In the genomic region with DNA sequence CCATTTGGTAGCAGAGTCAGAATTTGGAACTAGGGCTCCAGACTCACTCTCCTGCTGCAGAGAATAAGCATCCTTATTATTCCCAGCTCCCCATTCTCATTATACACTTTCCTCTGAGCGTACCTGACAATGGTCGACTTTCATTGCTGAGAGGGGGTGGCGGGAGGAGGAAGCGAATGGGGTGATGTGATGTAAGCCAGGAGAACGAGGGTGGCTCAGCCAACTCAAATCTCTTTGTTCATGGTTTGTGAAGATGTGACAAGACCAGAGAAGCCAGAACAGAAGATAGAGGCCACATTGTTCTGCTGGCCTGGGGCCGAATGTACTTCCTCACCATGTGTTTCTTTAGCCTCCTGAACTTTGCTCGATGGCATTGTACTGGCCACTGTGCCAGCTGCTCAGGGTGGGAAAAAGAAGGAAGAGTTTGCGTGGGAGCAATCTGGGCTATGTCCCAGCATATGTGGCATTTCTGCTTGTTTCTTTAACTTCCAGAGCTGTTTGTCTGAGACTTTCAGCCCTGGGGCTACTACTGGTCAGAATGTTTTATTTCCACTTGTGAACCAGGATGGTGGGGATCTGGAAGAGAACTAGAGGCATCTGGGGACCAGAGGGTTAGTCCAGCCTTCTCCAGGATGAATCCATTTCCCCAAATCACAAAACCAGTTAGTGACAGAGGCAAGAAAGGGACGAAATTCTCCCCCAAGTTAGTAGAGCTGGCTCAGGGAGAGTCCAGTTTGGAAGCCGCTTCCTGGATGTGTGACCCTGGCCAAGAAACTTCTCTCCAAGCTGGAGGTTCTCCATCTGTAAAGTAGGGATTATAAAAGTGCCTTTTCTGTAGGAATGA, we compare ENCODE assay signal across 11 cellular contexts.
A peak's percentile ranks its signal among the peaks of the same experiment; 100 is the strongest.
DNase-seq lines count a peak whose midpoint lies in the region; ATAC-seq and TF ChIP-seq lines count a peak whose summit lies in the region.
"Had no signal": no experiment of that assay in that cellular context is flagged by ENCODE, and none has a peak within 500 bp of the region (broad histone marks: within the 10 kb centered on the region; RNA-seq: fewer than 3 reads in every experiment).

No MANE protein-coding gene starts in this region.

- H3K4me1 Mint-ChIP-seq in progenitor cell of endocrine pancreas (ENCODE audit: low read depth): no peaks in the 10 kb centered on the region
- peaks cover 11% of the 10 kb centered on the region for H3K4me1 Mint-ChIP-seq in activated CD4-positive, alpha-beta T cell treated with anti-CD3 and anti-CD28 coated beads, Interleukin-2, amount 10 ng/mL, durations not matched to agents 24 days and 14 days
- H3K4me1 Mint-ChIP-seq: T-cell had no signal

- no peaks in the 10 kb centered on the region for H3K36me3 ChIP-seq in mesodermal cell (ENCODE audit: control insufficient read depth, insufficient read depth, low read length)
- no peaks in the 10 kb centered on the region for H3K36me3 ChIP-seq in testis (ENCODE audit: low read depth, missing control alignments)
- H3K36me3 ChIP-seq: esophagus muscularis mucosa, prostate gland had no signal

- no peak overlapping the region for H3K4me3 Mint-ChIP-seq in progenitor cell of endocrine pancreas (ENCODE audit: low read depth)
- no peak overlapping the region for H3K4me3 Mint-ChIP-seq in activated CD4-positive, alpha-beta T cell treated with anti-CD3 and anti-CD28 coated beads, Interleukin-2, amount 10 ng/mL, durations not matched to agents 24 days and 14 days
- H3K4me3 Mint-ChIP-seq: T-cell had no signal

- no peaks in the 10 kb centered on the region for H3K9me3 Mint-ChIP-seq in progenitor cell of endocrine pancreas (ENCODE audit: low read depth)
- peaks cover 7% of the 10 kb centered on the region for H3K9me3 Mint-ChIP-seq in activated CD4-positive, alpha-beta T cell treated with anti-CD3 and anti-CD28 coated beads, Interleukin-2, amount 10 ng/mL, durations not matched to agents 24 days and 14 days
- H3K9me3 Mint-ChIP-seq: T-cell had no signal

- no peaks in the 10 kb centered on the region for H3K36me3 Mint-ChIP-seq in progenitor cell of endocrine pancreas (ENCODE audit: insufficient read depth)
- H3K36me3 Mint-ChIP-seq in activated CD4-positive, alpha-beta T cell treated with anti-CD3 and anti-CD28 coated beads, Interleukin-2, amount 10 ng/mL, durations not matched to agents 24 days and 14 days (ENCODE audit: low read depth): no peaks in the 10 kb centered on the region
- H3K36me3 Mint-ChIP-seq: T-cell had no signal

- H3K27me3 ChIP-seq in testis: no peaks in the 10 kb centered on the region
- H3K27me3 ChIP-seq: esophagus muscularis mucosa had no signal

- no peaks in the 10 kb centered on the region for H3K9me3 ChIP-seq in mesodermal cell (ENCODE audit: control insufficient read depth, low read length)
- no peaks in the 10 kb centered on the region for H3K9me3 ChIP-seq in testis
- H3K9me3 ChIP-seq: esophagus muscularis mucosa, prostate gland had no signal

- no peak for DNase-seq in coronary artery (ENCODE audit: low spot score)
- peak; percentile 84 for DNase-seq in testis
- DNase-seq in progenitor cell of endocrine pancreas (ENCODE audit: low spot score, unreplicated experiment): no peak
- no peak for DNase-seq in activated CD4-positive, alpha-beta T cell treated with anti-CD3 and anti-CD28 coated beads, Interleukin-2, amount 10 ng/mL, durations not matched to agents 24 days and 14 days
- no peak for DNase-seq in NCI-H187 (lab: John Stamatoyannopoulos, UW)
- no peak for DNase-seq in ACHN
- DNase-seq: T-cell had no signal

- H3K4me1 ChIP-seq in mesodermal cell (ENCODE audit: control insufficient read depth, insufficient read depth, low read length, poor library complexity, severe bottlenecking): peaks cover 13% of the 10 kb centered on the region
- H3K4me1 ChIP-seq in testis: peaks cover 15% of the 10 kb centered on the region

- ATAC-seq in HG03135 (IDR thresholded peaks at IDR 0.05; ENCODE audit: unreplicated experiment): peak; percentile 5
- ATAC-seq: T-cell had no signal

- peak overlapping the region; percentile 61 to 80 for H3K27ac ChIP-seq in coronary artery
- H3K27ac ChIP-seq in mesodermal cell (ENCODE audit: low read depth, low read length, severe bottlenecking): peak overlapping the region; percentile 66
- H3K27ac ChIP-seq in testis: peak overlapping the region; percentile 57 to 65

- no peak for TF ChIP-seq POLR2A in testis (IDR thresholded peaks at IDR 0.05)

- H3K27ac Mint-ChIP-seq in progenitor cell of endocrine pancreas: no peak overlapping the region
- H3K27ac Mint-ChIP-seq in activated CD4-positive, alpha-beta T cell treated with anti-CD3 and anti-CD28 coated beads, Interleukin-2, amount 10 ng/mL, durations not matched to agents 24 days and 14 days: no peak overlapping the region
- H3K27ac Mint-ChIP-seq: T-cell had no signal

- H3K27me3 Mint-ChIP-seq in progenitor cell of endocrine pancreas: peaks cover 11% of the 10 kb centered on the region
- peaks cover 32% of the 10 kb centered on the region for H3K27me3 Mint-ChIP-seq in activated CD4-positive, alpha-beta T cell treated with anti-CD3 and anti-CD28 coated beads, Interleukin-2, amount 10 ng/mL, durations not matched to agents 24 days and 14 days

- intact Hi-C loops in testis (cut with DNase I; ENCODE audit: low total_unique reads): no loop called here
- intact Hi-C loops in activated CD4-positive, alpha-beta T cell treated with anti-CD3 and anti-CD28 coated beads, Interleukin-2, amount 10 ng/mL, durations not matched to agents 24 days and 14 days (cut with micrococcal nuclease): no loop called here

- H3K4me3 ChIP-seq in coronary artery: peak overlapping the region; percentile 43
- H3K4me3 ChIP-seq in mesodermal cell (ENCODE audit: extremely low read depth, insufficient read depth, low read length, poor library complexity, severe bottlenecking): no peak overlapping the region
- H3K4me3 ChIP-seq in testis: no peak overlapping the region
- H3K4me3 ChIP-seq: esophagus muscularis mucosa, prostate gland had no signal

- TF ChIP-seq CTCF in coronary artery (IDR thresholded peaks at IDR 0.05): no peak
- TF ChIP-seq CTCF in testis (IDR thresholded peaks at IDR 0.05): no peak
- TF ChIP-seq CTCF in progenitor cell of endocrine pancreas (IDR thresholded peaks at IDR 0.05; ENCODE audit: unreplicated experiment): no peak

- WGBS in mesodermal cell (ENCODE audit: insufficient coverage in 2 of 2), 2 experiments: 87 to 89% methylated on average over 7 to 8 of the region's 10 CpGs
- 37 to 54% methylated on average over 10 of the region's 10 CpGs for WGBS in testis, 2 donors

- in situ Hi-C loops in ACHN (cut with HindIII; ENCODE audit: low pct_ligation_motif_present, low pct_unique_long_range_greater_than_20kb, low sequenced_read_pairs): no loop called here
